Comparison of ENCODE assay signal across 1 cellular context in genomic region chr2:113228991-113229716, GRCh38.
TF ChIP-seq lines count a peak whose summit lies in the region.

No MANE protein-coding gene starts in this region.

TF ChIP-seq in HCT116, 20 proteins besides CTCF, POLR2A, EP300 and RAD21 (continued from another document):
- no peak for TF ChIP-seq REST (IDR thresholded peaks at IDR 0.05; ENCODE audit: low read depth)
- TF ChIP-seq ZFX (IDR thresholded peaks at IDR 0.05) = no peak
- TF ChIP-seq EZH2phosphoT487 (IDR thresholded peaks at IDR 0.05; ENCODE audit: borderline replicate concordance) = no peak
- no peak for TF ChIP-seq TCF7L2 (IDR thresholded peaks at IDR 0.05; ENCODE audit: borderline replicate concordance, extremely low read depth, insufficient read depth, insufficient read length)
- no peak for TF ChIP-seq SIN3A (IDR thresholded peaks at IDR 0.05; ENCODE audit: low read depth)
